Comparison of ENCODE assay signal across 19 cellular contexts in genomic region chr5:137226081-137226480, GRCh38.
"Had no signal": no experiment of that assay in that cellular context is flagged by ENCODE, and none has a peak within 500 bp of the region (broad histone marks: within the 10 kb centered on the region; RNA-seq: fewer than 3 reads in every experiment).

No MANE protein-coding gene starts in this region.

- H3K9me3 ChIP-seq: esophagus muscularis mucosa, gastrocnemius medialis, heart right ventricle, left lung, lower lobe of right lung, mucosa of descending colon had no signal

- H3K4me1 ChIP-seq: esophagus muscularis mucosa, foreskin keratinocyte, gastrocnemius medialis, heart right ventricle, left lung, lower lobe of right lung had no signal

- H3K27ac ChIP-seq: coronary artery, esophagus muscularis mucosa, foreskin keratinocyte, gastrocnemius medialis, heart right ventricle, left lung, lower lobe of right lung had no signal

- ATAC-seq: foreskin keratinocyte, gastrocnemius medialis, heart right ventricle, left cardiac atrium, left lung, left ventricle myocardium superior, lower lobe of right lung, mucosa of descending colon had no signal

- DNase-seq: dermis blood vessel endothelial cell; dorsolateral prefrontal cortex; effector CD4-positive, alpha-beta T cell; effector memory CD4-positive, alpha-beta T cell; foreskin keratinocyte; gastrocnemius medialis; glutamatergic neuron; head of caudate nucleus; heart right ventricle; hippocampal formation; left cardiac atrium; left lung; left ventricle myocardium superior; lower lobe of right lung; mesenchymal stem cell; mucosa of descending colon; naive B cell had no signal

- H3K4me3 ChIP-seq: coronary artery, dorsolateral prefrontal cortex, esophagus muscularis mucosa, gastrocnemius medialis, heart right ventricle, left lung, lower lobe of right lung, mucosa of descending colon had no signal

- H3K36me3 ChIP-seq: esophagus muscularis mucosa, gastrocnemius medialis, heart right ventricle, left lung, lower lobe of right lung had no signal

- H3K27me3 ChIP-seq: dorsolateral prefrontal cortex, foreskin keratinocyte, gastrocnemius medialis, heart right ventricle had no signal
